In the genomic region with DNA sequence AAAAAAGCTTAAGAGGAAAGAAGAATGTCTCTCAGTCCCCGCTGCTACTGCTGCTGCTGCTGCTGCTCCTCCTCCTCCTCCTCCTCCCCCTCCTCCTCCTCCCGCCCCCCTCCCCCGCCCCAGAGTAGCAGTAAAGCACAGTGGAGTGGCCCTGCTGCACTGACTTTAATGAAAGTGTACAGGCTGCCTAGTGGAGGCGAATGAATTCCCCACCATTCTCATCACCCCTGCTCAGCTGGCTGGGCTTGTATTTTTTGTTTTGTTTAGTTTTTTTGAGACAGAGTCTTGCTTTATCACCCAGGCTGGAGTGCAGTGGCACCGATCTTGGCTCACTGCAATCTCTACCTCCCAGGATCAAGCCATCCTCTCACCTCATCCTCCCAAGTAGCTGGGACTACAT, we compare ENCODE assay signal across 32 cellular contexts.
"Had no signal": no experiment of that assay in that cellular context is flagged by ENCODE, and none has a peak within 500 bp of the region (broad histone marks: within the 10 kb centered on the region; RNA-seq: fewer than 3 reads in every experiment).

No MANE protein-coding gene starts in this region.

- FAIRE-seq: TTC549 had no signal

- H3K27me3 ChIP-seq: ascending aorta, body of pancreas, brain microvascular endothelial cell, breast epithelium had no signal

- H3K27ac ChIP-seq: ascending aorta, body of pancreas, brain microvascular endothelial cell, breast epithelium, VCaP had no signal

- ATAC-seq: activated CD8-positive, alpha-beta T cell treated with anti-CD3 and anti-CD28 coated beads for 36 hours; activated naive CD8-positive, alpha-beta T cell treated with anti-CD3 and anti-CD28 coated beads, Interleukin-2, amount 50 U/mL, for 24 hours; activated T-cell treated with anti-CD3 and anti-CD28 coated beads, Interleukin-2, amount 50 U/mL, for 4 hours; activated T-cell treated with anti-CD3 and anti-CD28 coated beads, Interleukin-2, amount 50 U/mL, for 72 hours; activated T-helper 17 cell treated with anti-CD3 and anti-CD28 coated beads, Interleukin-2, amount 50 U/mL, for 72 hours; body of pancreas had no signal

- H3K4me1 ChIP-seq: ascending aorta, body of pancreas, breast epithelium had no signal

- DNase-seq: activated B cell treated with CpG ODN at 0.5 μM for 24 hours; activated CD4-positive, alpha-beta memory T cell treated with anti-CD3 and anti-CD28 coated beads for 36 hours; activated CD4-positive, alpha-beta T cell treated with anti-CD3 and anti-CD28 coated beads for 4 hours; activated CD4-positive, alpha-beta T cell treated with anti-CD3 and anti-CD28 coated beads, Interleukin-2, amount 10 ng/mL, durations not matched to agents 24 days and 14 days; activated CD4-positive, alpha-beta T cell treated with anti-CD3 and anti-CD28 coated beads, Interleukin-2, amount 50 U/mL, for 1 hour; activated CD4-positive, alpha-beta T cell treated with anti-CD3 and anti-CD28 coated beads, Interleukin-2, amount 50 U/mL, for 4 hours; activated CD4-positive, CD25-positive, alpha-beta regulatory T cell treated with anti-CD3 and anti-CD28 coated beads, Interleukin-2, amount 50 U/mL, for 72 hours; activated CD8-positive, alpha-beta memory T cell treated with anti-CD3 and anti-CD28 coated beads, Interleukin-2, amount 50 U/mL, for 4 hours; activated CD8-positive, alpha-beta T cell treated with anti-CD3 and anti-CD28 coated beads for 36 hours; activated gamma-delta T cell; activated naive CD4-positive, alpha-beta T cell treated with anti-CD3 and anti-CD28 coated beads, Interleukin-2, amount 50 U/mL, for 16 hours; activated naive CD4-positive, alpha-beta T cell treated with Interleukin-2 at 50 U/mL for 16 hours; activated naive CD8-positive, alpha-beta T cell treated with anti-CD3 and anti-CD28 coated beads, Interleukin-2, amount 10 ng/mL, durations not matched to agents 7 days and 5 days; activated naive CD8-positive, alpha-beta T cell treated with anti-CD3 and anti-CD28 coated beads, Interleukin-2, amount 50 U/mL, for 24 hours; activated T-cell treated with anti-CD3 and anti-CD28 coated beads for 4 hours; activated T-cell treated with anti-CD3 and anti-CD28 coated beads, Interleukin-2, amount 50 U/mL, for 1 hour; activated T-cell treated with anti-CD3 and anti-CD28 coated beads, Interleukin-2, amount 50 U/mL, for 4 hours; activated T-cell treated with anti-CD3 and anti-CD28 coated beads, Interleukin-2, amount 50 U/mL, for 72 hours; amygdala; anterior cingulate cortex; body of pancreas; brain microvascular endothelial cell; central memory CD4-positive, alpha-beta T cell; cerebellar nuclear complex; T-helper 1 cell; T-helper 2 cell; T-helper 9 cell had no signal

- H3K4me3 ChIP-seq: ascending aorta, body of pancreas, breast epithelium had no signal

- H3K9me3 ChIP-seq: ascending aorta, body of pancreas, breast epithelium had no signal
